Comparison of ENCODE assay signal across 17 cellular contexts in genomic region chr2:178237488-178238143, GRCh38. TPM values are rescaled to one million over a fixed set of nuclear protein-coding genes. Genes with fewer than 3 reads are reported as not detected.
DNase-seq lines count a peak whose midpoint lies in the region; ATAC-seq, FAIRE-seq and TF ChIP-seq lines count a peak whose summit lies in the region.
"Had no signal": no experiment of that assay in that cellular context is flagged by ENCODE, and none has a peak within 500 bp of the region (broad histone marks: within the 10 kb centered on the region; RNA-seq: fewer than 3 reads in every experiment).

No MANE protein-coding gene starts in this region.

- H3K27ac Mint-ChIP-seq in Calu3 (ENCODE audit: unreplicated experiment), result no peak overlapping the region
- H3K27ac Mint-ChIP-seq: CD8-positive, alpha-beta memory T cell had no signal

- H3K4me2 ChIP-seq in mammary epithelial cell (ENCODE audit: insufficient read depth, low read depth, low read length), result peak overlapping the region; percentile 0
- H3K4me2 ChIP-seq: BLaER1, PC-9 had no signal

- H3K9me3 Mint-ChIP-seq in Calu3 (ENCODE audit: low read depth, unreplicated experiment), result no peaks in the 10 kb centered on the region
- H3K9me3 Mint-ChIP-seq: CD8-positive, alpha-beta memory T cell had no signal

- no peak for TF ChIP-seq POLR2A in H54 (IDR thresholded peaks at IDR 0.05; ENCODE audit: low read depth, low read length)

- peak; percentile 65 for FAIRE-seq in H54 (lab: Jason Lieb, UNC)
- FAIRE-seq: GM19239 had no signal

- in situ Hi-C loops in mammary epithelial cell (cut with MboI; ENCODE audit: low sequenced_read_pairs in 2 of 2), result no loop called here

- H3K9me3 ChIP-seq in mammary epithelial cell (replicated peaks; ENCODE audit: insufficient read depth, low read length), result no peaks in the 10 kb centered on the region
- H3K9me3 ChIP-seq in psoas muscle, result no peaks in the 10 kb centered on the region
- H3K9me3 ChIP-seq: BLaER1 had no signal

- no peaks in the 10 kb centered on the region for H4K20me1 ChIP-seq in mammary epithelial cell (ENCODE audit: insufficient read depth, low read length)
- H4K20me1 ChIP-seq: BLaER1 had no signal

- no peaks in the 10 kb centered on the region for H3K36me3 Mint-ChIP-seq in Calu3 (ENCODE audit: insufficient read depth, unreplicated experiment)
- H3K36me3 Mint-ChIP-seq: CD8-positive, alpha-beta memory T cell had no signal

- H3K4me3 ChIP-seq in mammary epithelial cell (replicated peaks in 1 of 3; ENCODE audit: insufficient read depth in 1 of 3, low read depth in 2 of 3, low read length in 3 of 3) (no peak overlapping the region), psoas muscle (no peak overlapping the region)
- H3K4me3 ChIP-seq: BLaER1, PC-9 had no signal

- intact Hi-C loops in mammary epithelial cell (cut with micrococcal nuclease), result no loop called here
- intact Hi-C loops in psoas muscle (cut with DNase I), result no loop called here
- intact Hi-C loops in Calu3 (cut with micrococcal nuclease; ENCODE audit: unreplicated experiment), result no loop called here

- CTCF ChIA-PET in mammary epithelial cell (lab: Charles Lee; ENCODE audit: low non-redundant PET) (no interaction called here), Calu3 (lab: Charles Lee) (no interaction called here)

- H3K27me3 Mint-ChIP-seq in Calu3 (ENCODE audit: unreplicated experiment), result no peaks in the 10 kb centered on the region

- dilution Hi-C loops in mammary epithelial cell (cut with HindIII; ENCODE audit: low sequenced_read_pairs), result no loop called here

- H2AFZ ChIP-seq in mammary epithelial cell (ENCODE audit: low read depth, low read length), result no peak overlapping the region
- H2AFZ ChIP-seq: PC-9 had no signal

- H3K27me3 ChIP-seq in mammary epithelial cell (ENCODE audit: insufficient read depth, low read length), result no peaks in the 10 kb centered on the region
- no peaks in the 10 kb centered on the region for H3K27me3 ChIP-seq in psoas muscle (ENCODE audit: insufficient read depth in 3 of 3, low read length in 2 of 3)
- H3K27me3 ChIP-seq: BLaER1 had no signal

- BruUV-seq in mammary epithelial cell (replicated peaks; lab: Mats Ljungman, UMichigan), result no TSS peak
- BruUV-seq in Calu3 (replicated peaks; lab: Mats Ljungman, UMichigan), result no TSS peak

- ATAC-seq in psoas muscle, result peak in 1 of 4 donors; percentile 28
- ATAC-seq in GM18907 (IDR thresholded peaks at IDR 0.05; ENCODE audit: unreplicated experiment), result no peak

- H3K27ac ChIP-seq in mammary epithelial cell (ENCODE audit: insufficient read depth, low read depth, low read length) (no peak overlapping the region), psoas muscle (peak overlapping the region; percentile 41)
- H3K27ac ChIP-seq: BLaER1, PC-9 had no signal

- no peak overlapping the region for H3K4me3 Mint-ChIP-seq in Calu3 (ENCODE audit: low read depth, unreplicated experiment)
- H3K4me3 Mint-ChIP-seq: CD8-positive, alpha-beta memory T cell had no signal

- TF ChIP-seq CTCF in mammary epithelial cell (conservative IDR thresholded peaks at IDR 0.05 in 1 of 2, IDR thresholded peaks at IDR 0.05 in 1 of 2; ENCODE audit: extremely low read depth in 1 of 2, insufficient read depth in 1 of 2, low read depth in 1 of 2, low read length in 2 of 2), result no peak
- TF ChIP-seq CTCF in psoas muscle (IDR thresholded peaks at IDR 0.05), result no peak
- no peak for TF ChIP-seq CTCF in Calu3 (IDR thresholded peaks at IDR 0.05; ENCODE audit: unreplicated experiment)

- H3K36me3 ChIP-seq in mammary epithelial cell (ENCODE audit: insufficient read depth, low read length), result no peaks in the 10 kb centered on the region
- H3K36me3 ChIP-seq in psoas muscle (ENCODE audit: insufficient read depth in 1 of 2, low read depth in 1 of 2), result no peaks in the 10 kb centered on the region
- H3K36me3 ChIP-seq: BLaER1 had no signal

- H3K4me1 ChIP-seq in mammary epithelial cell (ENCODE audit: insufficient read depth, low read length), result peaks cover 40% of the 10 kb centered on the region
- peaks cover 70% of the 10 kb centered on the region for H3K4me1 ChIP-seq in psoas muscle
- H3K4me1 ChIP-seq: BLaER1 had no signal

- no peak for DNase-seq in H54 (ENCODE audit: insufficient read length, low spot score)
- DNase-seq in NCI-H226, result peak; percentile 14
- no peak for DNase-seq in mammary epithelial cell
- DNase-seq in psoas muscle, result no peak
- DNase-seq in NCI-H510A treated with DMSO at 0.1 percent for 48 hours (lab: John Stamatoyannopoulos, UW), result no peak
- DNase-seq in Calu3, result no peak
- DNase-seq: CD8-positive, alpha-beta memory T cell; DMS 273 treated with DMSO at 0.1 percent for 48 hours; NCI-H1092; NCI-H1694 treated with DMSO at 0.1 percent for 48 hours; NCI-H748 treated with DMSO at 0.1 percent for 48 hours; PC-9; SIG-M5 had no signal

- H3K9ac ChIP-seq in mammary epithelial cell (ENCODE audit: insufficient read depth, low read length), result no peak overlapping the region
- H3K9ac ChIP-seq: BLaER1 had no signal

- peaks cover 9% of the 10 kb centered on the region for H3K4me1 Mint-ChIP-seq in Calu3 (ENCODE audit: low read depth, unreplicated experiment)
- H3K4me1 Mint-ChIP-seq: CD8-positive, alpha-beta memory T cell had no signal

- H3K79me2 ChIP-seq in mammary epithelial cell (ENCODE audit: insufficient read depth, low read length), result peaks cover 27% of the 10 kb centered on the region

- 100% methylated on average over 1 of the region's 1 CpG for WGBS in mammary epithelial cell (ENCODE audit: low coverage, missing lambda C conversion rate)
- 94 to 97% (median 94%) methylated on average over 1 of the region's 1 CpG for WGBS in psoas muscle, 3 donors

RNA-seq across cellular contexts. Expression of gene OSBPL6, which starts 43.3 kb away (rescaled TPM):
- total RNA-seq in mammary epithelial cell (10 to 100 TPM; 32.2 to 32.9 TPM), psoas muscle (100 to 1,000 TPM in 1 of 4 donors, 10 to 100 TPM in 3; 29.8 to 147 (median 44.4) TPM), Calu3 (2022) (1.0 and 2.3 TPM in 2 replicates)
- polyA plus RNA-seq in mammary epithelial cell (15.1 TPM), psoas muscle (10 to 100 TPM; 11.4 to 36.4 (median 18.2) TPM)
- 26.4 TPM for polyA minus RNA-seq in mammary epithelial cell
- total RNA-seq: HT-29 had no signal
